Comparison of ENCODE assay signal across 1 cellular context in genomic region chr17:8003594-8004181, GRCh38.
TF ChIP-seq lines count a peak whose summit lies in the region.

No MANE protein-coding gene starts in this region.

TF ChIP-seq in IMR-90, 13 proteins besides CTCF, POLR2A, EP300 and RAD21:
- TF ChIP-seq FOS (IDR thresholded peaks at IDR 0.05; ENCODE audit: low read depth, low read length), result no peak
- no peak for TF ChIP-seq MAFK (IDR thresholded peaks at IDR 0.05; ENCODE audit: low read depth, low read length)
- no peak for TF ChIP-seq RFX5 (IDR thresholded peaks at IDR 0.05; ENCODE audit: low read depth, low read length)
- no peak for TF ChIP-seq MXI1 (IDR thresholded peaks at IDR 0.05; ENCODE audit: borderline replicate concordance, low read depth, low read length)
- TF ChIP-seq, protein P1, sequence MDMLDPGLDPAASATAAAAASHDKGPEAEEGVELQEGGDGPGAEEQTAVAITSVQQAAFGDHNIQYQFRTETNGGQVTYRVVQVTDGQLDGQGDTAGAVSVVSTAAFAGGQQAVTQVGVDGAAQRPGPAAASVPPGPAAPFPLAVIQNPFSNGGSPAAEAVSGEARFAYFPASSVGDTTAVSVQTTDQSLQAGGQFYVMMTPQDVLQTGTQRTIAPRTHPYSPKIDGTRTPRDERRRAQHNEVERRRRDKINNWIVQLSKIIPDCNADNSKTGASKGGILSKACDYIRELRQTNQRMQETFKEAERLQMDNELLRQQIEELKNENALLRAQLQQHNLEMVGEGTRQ (IDR thresholded peaks at IDR 0.05; ENCODE audit: low read depth, low read length), result no peak
- TF ChIP-seq ELK1 (IDR thresholded peaks at IDR 0.05; ENCODE audit: borderline replicate concordance, low read depth, low read length), result no peak
- no peak for TF ChIP-seq CEBPB (IDR thresholded peaks at IDR 0.05; ENCODE audit: low read depth, low read length)
- TF ChIP-seq CHD1 (IDR thresholded peaks at IDR 0.05; ENCODE audit: low read depth, low read length), result no peak
- TF ChIP-seq NFE2L2 (IDR thresholded peaks at IDR 0.05; ENCODE audit: low read depth, low read length), result no peak
- TF ChIP-seq BHLHE40 (IDR thresholded peaks at IDR 0.05; ENCODE audit: low read depth, low read length), result no peak
- no peak for TF ChIP-seq MAZ (IDR thresholded peaks at IDR 0.05; ENCODE audit: borderline replicate concordance, low read depth, low read length)
- no peak for TF ChIP-seq RCOR1 (IDR thresholded peaks at IDR 0.05; ENCODE audit: insufficient replicate concordance, low read length)
- TF ChIP-seq SMC3 (IDR thresholded peaks at IDR 0.05; ENCODE audit: low read depth, low read length), result no peak
